Comparison of ENCODE assay signal across 20 cellular contexts in genomic region chr18:74286106-74286856, GRCh38. TPM values are rescaled to one million over a fixed set of nuclear protein-coding genes. Genes with fewer than 3 reads are reported as not detected.
DNase-seq lines count a peak whose midpoint lies in the region; ATAC-seq and TF ChIP-seq lines count a peak whose summit lies in the region.
"Had no signal": no experiment of that assay in that cellular context is flagged by ENCODE, and none has a peak within 500 bp of the region (broad histone marks: within the 10 kb centered on the region; RNA-seq: fewer than 3 reads in every experiment).

No MANE protein-coding gene starts in this region.

- H3K27me3 ChIP-seq in OCI-LY1 (ENCODE audit: insufficient read depth, low read length) (no peaks in the 10 kb centered on the region), sigmoid colon (no peaks in the 10 kb centered on the region), foreskin keratinocyte (no peaks in the 10 kb centered on the region), vagina (no peaks in the 10 kb centered on the region)
- H3K27me3 ChIP-seq: BE2C, hepatocyte had no signal

- H3K36me3 ChIP-seq in OCI-LY1 (ENCODE audit: insufficient read depth, low read length) (peaks cover 9% of the 10 kb centered on the region), sigmoid colon (no peaks in the 10 kb centered on the region), vagina (no peaks in the 10 kb centered on the region)
- H3K36me3 ChIP-seq: BE2C, prostate gland had no signal

- H3K79me2 ChIP-seq in OCI-LY1 (ENCODE audit: insufficient read depth, low read length) = peaks cover 30% of the 10 kb centered on the region

- H3K9me2 ChIP-seq in OCI-LY1 (ENCODE audit: low read depth, low read length) = no peaks in the 10 kb centered on the region

- WGBS in sigmoid colon, 2 donors = 91% methylated on average over 4 of the region's 4 CpGs

- no peak for TF ChIP-seq EP300 in sigmoid colon (IDR thresholded peaks at IDR 0.05)

- DNase-seq in GM03348 (ENCODE audit: low spot score) (peak; percentile 31), fibroblast of mammary gland (ENCODE audit: low read depth) (peak; percentile 26), sigmoid colon (no peak), foreskin keratinocyte (no peak), vagina (ENCODE audit: extremely low spot score in 2 of 2) (no peak), NCI-H2227 (lab: John Stamatoyannopoulos, UW; ENCODE audit: unreplicated experiment) (no peak)
- DNase-seq: activated effector memory CD4-positive, alpha-beta T cell treated with Interleukin-2 at 50 U/mL for 16 hours; anterior cingulate cortex; BE2C; erythroblast; left cardiac atrium; naive B cell; NCI-H2029 treated with DMSO at 0.1 percent for 48 hours; NCI-H526 treated with DMSO at 0.1 percent for 48 hours had no signal

- ATAC-seq in HG03045 (IDR thresholded peaks at IDR 0.05; ENCODE audit: unreplicated experiment) (no peak), foreskin keratinocyte (no peak)
- ATAC-seq: left cardiac atrium had no signal

- TF ChIP-seq POLR2A in sigmoid colon (IDR thresholded peaks at IDR 0.05) (no peak), vagina (IDR thresholded peaks at IDR 0.05) (no peak)

- H4K20me1 ChIP-seq in OCI-LY1 (ENCODE audit: insufficient read depth, low read length) = no peaks in the 10 kb centered on the region

- no peak overlapping the region for H2AFZ ChIP-seq in OCI-LY1 (ENCODE audit: low read length)
- H2AFZ ChIP-seq: hepatocyte had no signal

- TF ChIP-seq CTCF in OCI-LY1 (IDR thresholded peaks at IDR 0.05; ENCODE audit: low read length) (no peak), fibroblast of mammary gland (conservative IDR thresholded peaks at IDR 0.05; ENCODE audit: control insufficient read depth, insufficient read depth, low read depth, low read length) (no peak), sigmoid colon (IDR thresholded peaks at IDR 0.05) (no peak), foreskin keratinocyte (conservative IDR thresholded peaks at IDR 0.05) (no peak), vagina (IDR thresholded peaks at IDR 0.05) (no peak)

- peaks cover 2% of the 10 kb centered on the region; the same call in 1 of the 2 replicates for H3K9me3 ChIP-seq in OCI-LY1 (ENCODE audit: low read length)
- no peaks in the 10 kb centered on the region for H3K9me3 ChIP-seq in sigmoid colon
- no peaks in the 10 kb centered on the region for H3K9me3 ChIP-seq in vagina
- H3K9me3 ChIP-seq: BE2C, prostate gland had no signal

- H3K4me2 ChIP-seq in OCI-LY1 (ENCODE audit: low read length) = peak overlapping the region; percentile 68

- H3F3A ChIP-seq in OCI-LY1 (ENCODE audit: insufficient read depth, low read length) = 0 out of 2 replicates have a peak, but pooled peaks cover 9% of the 10 kb centered on the region

- peak overlapping the region; percentile 46 for H3K9ac ChIP-seq in OCI-LY1 (ENCODE audit: low read length)

- intact Hi-C loops in sigmoid colon (cut with DNase I) = no loop called here
- intact Hi-C loops in vagina (cut with DNase I) = no loop called here

- H3K27ac ChIP-seq in OCI-LY1 (ENCODE audit: low read depth, low read length, poor library complexity, severe bottlenecking) (peak overlapping the region; percentile 95), sigmoid colon (peak overlapping the region; percentile 76 to 88 (median 84)), foreskin keratinocyte (no peak overlapping the region), vagina (no peak overlapping the region)

- H3K4me3 ChIP-seq in OCI-LY1 (ENCODE audit: low read depth, low read length, poor library complexity, severe bottlenecking) (peak overlapping the region; percentile 25), fibroblast of mammary gland (ENCODE audit: control insufficient read depth, low read depth, low read length) (no peak overlapping the region), sigmoid colon (no peak overlapping the region), vagina (no peak overlapping the region)
- H3K4me3 ChIP-seq: hepatocyte, prostate gland had no signal

- peaks cover 95% of the 10 kb centered on the region for H3K4me1 ChIP-seq in OCI-LY1 (ENCODE audit: insufficient read depth, low read length, severe bottlenecking)
- H3K4me1 ChIP-seq in sigmoid colon = peaks cover 0 to 100% (median 94%) of the 10 kb centered on the region in 4 donors
- no peaks in the 10 kb centered on the region for H3K4me1 ChIP-seq in foreskin keratinocyte
- H3K4me1 ChIP-seq in vagina = peaks cover 53% of the 10 kb centered on the region

RNA-seq across cellular contexts. Expression of gene CYB5A, which starts 5.5 kb away (rescaled TPM):
- 100 to 1,000 TPM; 137 to 533 (median 241) TPM for total RNA-seq in sigmoid colon
- 100 to 1,000 TPM; 141 to 213 (median 163) TPM for polyA plus RNA-seq in sigmoid colon
- total RNA-seq in foreskin keratinocyte = 36.4 and 49.0 TPM in 2 replicates
- polyA plus RNA-seq in foreskin keratinocyte = 52.4 and 70.8 TPM in 2 replicates
- 88.6 TPM for total RNA-seq in vagina

RNA-seq across cellular contexts. Expression of gene C18orf63, which starts 29.4 kb away (rescaled TPM):
- total RNA-seq in sigmoid colon = not detected
- not detected for polyA plus RNA-seq in sigmoid colon
- not detected in 2 replicates for total RNA-seq in foreskin keratinocyte
- not detected in 2 replicates for polyA plus RNA-seq in foreskin keratinocyte
- total RNA-seq in vagina = not detected
- total RNA-seq: hepatocyte; HT-29; left cardiac atrium; T-helper 1 cell treated with Interleukin-12 subunit alpha and Interleukin-12 subunit beta and Interleukin-4 antibody, amounts not matched to agents 30 ng/mL and 1 ng/mL, for 36 hours had no signal
- polyA plus RNA-seq: hepatocyte had no signal

Comparison
In these comparisons a context has a peak if more than half of its experiments do, and no peak if none do; other contexts are left out.
1. DNase-seq: peak in GM03348 (single experiment) and fibroblast of mammary gland (single experiment); none in sigmoid colon (single experiment), foreskin keratinocyte (0 of 2), vagina (0 of 2) and NCI-H2227 (single experiment).
2. H3K27ac ChIP-seq: peak in OCI-LY1 (single experiment) and sigmoid colon (4 of 4); none in foreskin keratinocyte (single experiment) and vagina (single experiment).